Comparison of ENCODE assay signal across 14 cellular contexts in genomic region chr15:101348643-101349496, GRCh38. TPM values are rescaled to one million over a fixed set of nuclear protein-coding genes. Genes with fewer than 3 reads are reported as not detected.
DNase-seq lines count a peak whose midpoint lies in the region; ATAC-seq and TF ChIP-seq lines count a peak whose summit lies in the region.
"Had no signal": no experiment of that assay in that cellular context is flagged by ENCODE, and none has a peak within 500 bp of the region (broad histone marks: within the 10 kb centered on the region; RNA-seq: fewer than 3 reads in every experiment).

No MANE protein-coding gene starts in this region.

- TF ChIP-seq EP300 in esophagus muscularis mucosa (IDR thresholded peaks at IDR 0.05) = no peak

- WGBS in psoas muscle, 3 donors = 26 to 44% (median 27%) methylated on average over 16 of the region's 16 CpGs
- 78% methylated on average over 16 of the region's 16 CpGs for WGBS in esophagus muscularis mucosa

- intact Hi-C loops in psoas muscle (cut with DNase I) (no loop called here), esophagus muscularis mucosa (cut with DNase I) (no loop called here)

- no peaks in the 10 kb centered on the region for H3K27me3 ChIP-seq in psoas muscle (ENCODE audit: insufficient read depth in 3 of 3, low read length in 2 of 3)
- H3K27me3 ChIP-seq in esophagus muscularis mucosa = peaks cover 0 to 7% (median 0%) of the 10 kb centered on the region in 4 donors
- H3K27me3 ChIP-seq: hepatocyte had no signal

- peak overlapping the region; percentile 56 for H3K27ac ChIP-seq in VCaP
- peak overlapping the region; percentile 42 for H3K27ac ChIP-seq in psoas muscle
- no peak overlapping the region for H3K27ac ChIP-seq in esophagus muscularis mucosa (replicated peaks in 1 of 4)
- H3K27ac ChIP-seq: hepatocyte, parathyroid adenoma had no signal

- TF ChIP-seq CTCF in VCaP (conservative IDR thresholded peaks at IDR 0.05) (no peak), psoas muscle (IDR thresholded peaks at IDR 0.05) (no peak), esophagus muscularis mucosa (IDR thresholded peaks at IDR 0.05) (no peak)

- no peak overlapping the region for H3K4me3 ChIP-seq in psoas muscle
- H3K4me3 ChIP-seq in esophagus muscularis mucosa = no peak overlapping the region
- H3K4me3 ChIP-seq: hepatocyte had no signal

- DNase-seq in ELF-1 (ENCODE audit: low read depth, low spot score) = peak; percentile 85
- peak; percentile 50 for DNase-seq in iPS-NIHi11 (ENCODE audit: low spot score)
- DNase-seq in psoas muscle = no peak
- no peak for DNase-seq in activated T-cell treated with anti-CD3 and anti-CD28 coated beads, Interleukin-2, amount 50 U/mL, for 1 hour
- DNase-seq in AG08395 (ENCODE audit: low spot score) = no peak
- no peak for DNase-seq in esophagus muscularis mucosa (ENCODE audit: extremely low spot score)
- DNase-seq: activated naive CD4-positive, alpha-beta T cell; Karpas-422; NCI-H2029 treated with DMSO at 0.1 percent for 48 hours; stimulated activated CD4-positive, alpha-beta T cell treated with anti-CD3 and anti-CD28 coated beads, Interleukin-1b, Interleukin-23, amount 100 ng/mL, for 48 hours had no signal

- H3K4me1 ChIP-seq in psoas muscle (no peaks in the 10 kb centered on the region), esophagus muscularis mucosa (no peaks in the 10 kb centered on the region)
- H3K4me1 ChIP-seq: parathyroid adenoma had no signal

- ATAC-seq in psoas muscle (peak; percentile 64 to 73 (median 66)), HG02981 (IDR thresholded peaks at IDR 0.05; ENCODE audit: unreplicated experiment) (no peak)

- no peaks in the 10 kb centered on the region for H3K9me3 ChIP-seq in psoas muscle
- H3K9me3 ChIP-seq in esophagus muscularis mucosa = no peaks in the 10 kb centered on the region

- no peak for TF ChIP-seq POLR2A in esophagus muscularis mucosa (IDR thresholded peaks at IDR 0.05; ENCODE audit: low read depth)

- H3K36me3 ChIP-seq in psoas muscle (ENCODE audit: insufficient read depth in 1 of 2, low read depth in 1 of 2) (no peaks in the 10 kb centered on the region), esophagus muscularis mucosa (no peaks in the 10 kb centered on the region)

RNA-seq across cellular contexts. Expression of gene SNRPA1, which starts 53.8 kb away (rescaled TPM):
- 10 to 100 TPM; 14.8 to 42.3 (median 28.0) TPM for total RNA-seq in psoas muscle
- polyA plus RNA-seq in psoas muscle = 100 to 1,000 TPM in 1 of 3 donors, 10 to 100 TPM in 2; 34.9 to 126 (median 73.6) TPM
- total RNA-seq in esophagus muscularis mucosa = 10 to 100 TPM; 19.9 to 35.7 (median 25.2) TPM

Comparison
In these comparisons a context has a peak if more than half of its experiments do, and no peak if none do; other contexts are left out.
1. DNase-seq: peak in ELF-1 (single experiment) and iPS-NIHi11 (single experiment); none in psoas muscle (0 of 2), activated T-cell treated with anti-CD3 and anti-CD28 coated beads, Interleukin-2, amount 50 U/mL, for 1 hour (single experiment), AG08395 (single experiment) and esophagus muscularis mucosa (single experiment).
2. H3K27ac ChIP-seq: peak in VCaP (single experiment) and psoas muscle (single experiment); none in esophagus muscularis mucosa (0 of 4).